ENCODE assay signal across 8 cellular contexts in the genomic region with DNA sequence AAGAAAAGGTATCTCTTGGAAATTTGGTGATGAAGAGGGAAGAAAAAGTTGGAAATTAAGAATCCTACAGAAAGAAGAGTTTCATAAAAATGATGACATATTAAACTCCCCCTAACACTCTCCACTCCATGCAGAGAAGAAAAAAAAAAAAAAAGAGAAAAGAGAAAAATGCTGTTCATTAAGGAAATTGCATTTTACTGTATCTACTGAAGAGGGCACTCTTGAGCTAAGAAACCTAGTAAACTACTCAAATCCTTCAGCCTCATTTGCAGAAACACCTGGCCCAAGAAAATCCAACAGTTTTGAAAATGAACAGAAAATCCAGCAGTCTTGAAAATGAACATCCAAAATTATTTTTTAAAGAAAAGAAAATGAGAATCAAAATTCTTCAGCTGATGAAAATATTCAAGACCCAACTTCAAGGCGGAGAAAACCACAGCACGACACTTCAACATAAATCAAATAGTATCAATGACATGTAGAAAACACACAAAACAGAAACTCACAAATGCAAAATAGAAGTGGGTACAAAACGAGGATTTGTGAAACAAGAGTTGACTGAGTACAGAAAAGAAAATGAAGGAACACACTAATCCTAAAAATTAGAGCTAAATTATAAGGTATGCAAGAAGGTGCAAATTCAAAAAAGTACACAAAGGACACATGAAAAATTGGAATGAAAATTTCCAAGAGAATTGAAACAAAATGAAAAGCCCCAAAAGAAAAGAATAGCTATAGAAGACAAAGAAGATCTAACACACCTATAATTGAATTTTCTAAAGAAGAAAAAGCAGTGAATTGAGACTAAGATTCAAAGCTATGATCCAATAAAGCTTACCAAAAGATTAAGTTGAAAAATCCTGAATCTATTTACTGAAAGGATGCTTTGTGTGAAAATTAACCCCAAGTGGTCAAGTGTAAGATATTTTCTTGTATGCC.
DNase-seq lines count a peak whose midpoint lies in the region; ATAC-seq, FAIRE-seq and TF ChIP-seq lines count a peak whose summit lies in the region.

No MANE protein-coding gene starts in this region.

- no peaks in the 10 kb centered on the region for H3K9me3 ChIP-seq in kidney (ENCODE audit: control insufficient read depth in 1 of 2, low read length in 2 of 2)
- H3K9me3 ChIP-seq in ovary: no peaks in the 10 kb centered on the region

- H3K4me3 ChIP-seq in WI38 (ENCODE audit: low read depth, low read length): no peak overlapping the region
- no peak overlapping the region for H3K4me3 ChIP-seq in kidney (ENCODE audit: low read length in 2 of 2)
- H3K4me3 ChIP-seq in ovary: no peak overlapping the region

- WGBS in ovary, 3 donors: 65 to 75% (median 69%) methylated on average over 3 of the region's 3 CpGs

- H3K36me3 ChIP-seq in kidney (ENCODE audit: control insufficient read depth in 1 of 2, insufficient read depth in 2 of 2, low read length in 2 of 2): no peaks in the 10 kb centered on the region
- no peaks in the 10 kb centered on the region for H3K36me3 ChIP-seq in ovary

- TF ChIP-seq POLR2A in ovary (IDR thresholded peaks at IDR 0.05): no peak

- peak; percentile 75 for FAIRE-seq in kidney (lab: Jason Lieb, UNC)

- no peaks in the 10 kb centered on the region for H3K27me3 ChIP-seq in ovary

- TF ChIP-seq CTCF in WI38 (IDR thresholded peaks at IDR 0.05; ENCODE audit: low read depth, low read length): peak; percentile 27; the same call in 1 of the 2 replicates
- TF ChIP-seq CTCF in kidney (IDR thresholded peaks at IDR 0.05; ENCODE audit: borderline replicate concordance, extremely low read depth, insufficient read depth): peak; percentile 49
- no peak for TF ChIP-seq CTCF in ovary (IDR thresholded peaks at IDR 0.05)
- TF ChIP-seq CTCF in omental fat pad (IDR thresholded peaks at IDR 0.05): no peak

- DNase-seq in SHP77 (lab: John Stamatoyannopoulos, UW) (peak; percentile 29 to 35), SHP77 treated with DMSO at 0.1 percent for 48 hours (lab: John Stamatoyannopoulos, UW) (no peak), NCI-H146 (lab: John Stamatoyannopoulos, UW) (peak; percentile 60), kidney (no peak), ovary (no peak), sciatic nerve (ENCODE audit: low spot score) (no peak), omental fat pad (ENCODE audit: low spot score) (no peak)

- H3K27ac ChIP-seq in kidney (ENCODE audit: low read depth in 2 of 2, low read length in 2 of 2) (no peak overlapping the region), ovary (no peak overlapping the region)

- ATAC-seq in sciatic nerve (no peak), omental fat pad (ENCODE audit: low FRiP score) (no peak)

- H3K9ac ChIP-seq in kidney (ENCODE audit: low read length in 2 of 2): no peak overlapping the region

- no peak for TF ChIP-seq EP300 in ovary (IDR thresholded peaks at IDR 0.05)

- H3K4me1 ChIP-seq in kidney (ENCODE audit: control insufficient read depth in 1 of 2, insufficient read depth in 1 of 2, low read depth in 1 of 2, low read length in 2 of 2) (no peaks in the 10 kb centered on the region), ovary (ENCODE audit: insufficient read depth) (no peaks in the 10 kb centered on the region)

- intact Hi-C loops in kidney (cut with DNase I): loop anchor here (10.0 kb wide), 1 partner anchor 449 kb away; no protein-coding TSS in a partner anchor
- intact Hi-C loops in ovary (cut with DNase I): no loop called here
- intact Hi-C loops in sciatic nerve (cut with DNase I): no loop called here

Comparison
In these comparisons a context has a peak if more than half of its experiments do, and no peak if none do; other contexts are left out.
1. DNase-seq: peak in SHP77 (2 of 2) and NCI-H146 (single experiment); none in SHP77 treated with DMSO at 0.1 percent for 48 hours (single experiment), kidney (single experiment), ovary (0 of 5), sciatic nerve (single experiment) and omental fat pad (single experiment).
2. CTCF ChIP-seq: peak in WI38 (single experiment) and kidney (single experiment); none in ovary (0 of 3) and omental fat pad (0 of 3).